In genomic region chr18:26656944-26657536, GRCh38 we compare ENCODE assay signal across 8 cellular contexts.
DNase-seq lines count a peak whose midpoint lies in the region; ATAC-seq and TF ChIP-seq lines count a peak whose summit lies in the region.

No MANE protein-coding gene starts in this region.

- H3K9me3 ChIP-seq in transverse colon: no peaks in the 10 kb centered on the region

- H3K4me1 ChIP-seq in transverse colon: peaks cover 0 to 32% (median 15%) of the 10 kb centered on the region in 4 donors

- H3K36me3 ChIP-seq in transverse colon: no peaks in the 10 kb centered on the region

- peak overlapping the region; percentile 85 for H3K4me3 ChIP-seq in NB4 (ENCODE audit: low read depth, low read length)
- H3K4me3 ChIP-seq in transverse colon: peak overlapping the region; percentile 44 to 91 (median 84)

- 0% methylated on average over 35 of the region's 52 CpGs; no CpG with 5 or more reads in 1 of the 2 donors for WGBS in transverse colon (ENCODE audit: low coverage in 1 of 2), 2 donors

- intact Hi-C loops in transverse colon (cut with DNase I; ENCODE audit: low total_unique reads): loop anchor here (10.0 kb wide), 2 partner anchors 102 to 272 kb away; no protein-coding TSS in a partner anchor

- in situ Hi-C loops in transverse colon (cut with MboI; ENCODE audit: low pct_ligation_motif_present in 1 of 4, low pct_unique_long_range_greater_than_20kb in 1 of 4, low sequenced_read_pairs in 3 of 4): loop anchor here in 2 of 4 donors (10.0 to 25.0 kb wide), 2 partner anchors 252 to 270 kb away; no protein-coding TSS in a partner anchor

- TF ChIP-seq POLR2A in NB4 (IDR thresholded peaks at IDR 0.05; ENCODE audit: extremely low read depth, insufficient read length) (no peak), transverse colon (IDR thresholded peaks at IDR 0.05) (peak; percentile 77)

- DNase-seq in DMS79 treated with DMSO at 0.1 percent for 48 hours (lab: John Stamatoyannopoulos, UW) (peak; percentile 51), DMS79 (lab: John Stamatoyannopoulos, UW) (no peak), NB4 (ENCODE audit: low read depth) (peak; percentile 72), UCSD-AML1 (lab: John Stamatoyannopoulos, UW; ENCODE audit: unreplicated experiment) (peak; percentile 53), middle frontal gyrus (ENCODE audit: extremely low spot score, low spot score) (peak; percentile 41), transverse colon (peak; percentile 71)

- TF ChIP-seq CTCF in NB4 (IDR thresholded peaks at IDR 0.05; ENCODE audit: low read depth, low read length) (no peak), transverse colon (IDR thresholded peaks at IDR 0.05) (peak in 3 of 5 experiments; percentile 20 to 35 (median 22))

- no peak for TF ChIP-seq EP300 in transverse colon (IDR thresholded peaks at IDR 0.05; ENCODE audit: low read depth)

- ATAC-seq in GM21786 (IDR thresholded peaks at IDR 0.05; ENCODE audit: unreplicated experiment) (peak; percentile 48), esophagus mucosa (peak; percentile 89)

- H3K27ac ChIP-seq in transverse colon: peak overlapping the region; percentile 82 to 89 (median 84)

- H3K27me3 ChIP-seq in transverse colon: peaks cover 51% of the 10 kb centered on the region
